ENCODE assay signal across 12 cellular contexts in genomic region chr5:177098103-177098771, GRCh38. TPM values are rescaled to one million over a fixed set of nuclear protein-coding genes. Genes with fewer than 3 reads are reported as not detected.
DNase-seq lines count a peak whose midpoint lies in the region; ATAC-seq, FAIRE-seq and TF ChIP-seq lines count a peak whose summit lies in the region.
"Had no signal": no experiment of that assay in that cellular context is flagged by ENCODE, and none has a peak within 500 bp of the region (broad histone marks: within the 10 kb centered on the region; RNA-seq: fewer than 3 reads in every experiment).

No MANE protein-coding gene starts in this region.

- BruUV-seq in HepG2 (replicated peaks; lab: Mats Ljungman, UMichigan) = no TSS peak

- FAIRE-seq in HepG2 (lab: Jason Lieb, UNC) = no peak

- DNase-seq in DMS 273 (lab: John Stamatoyannopoulos, UW; ENCODE audit: unreplicated experiment) (peak; percentile 64), DMS 273 treated with DMSO at 0.1 percent for 48 hours (lab: John Stamatoyannopoulos, UW) (no peak), body of pancreas (no peak), HepG2 (ENCODE audit: low spot score) (no peak), stomach (no peak), dermis blood vessel endothelial cell (no peak), NOMO-1 treated with DMSO at 0.1 percent for 48 hours (lab: John Stamatoyannopoulos, UW; ENCODE audit: unreplicated experiment) (no peak)
- DNase-seq: activated T-cell treated with anti-CD3 and anti-CD28 coated beads, Interleukin-2, amount 50 U/mL, for 4 hours; NCI-H1436 had no signal

- peaks cover 61% of the 10 kb centered on the region for H3K4me1 ChIP-seq in body of pancreas
- H3K4me1 ChIP-seq in HepG2 (ENCODE audit: insufficient read depth, low read length) = peaks cover 95% of the 10 kb centered on the region
- peaks cover 11 to 42% (median 34%) of the 10 kb centered on the region in 4 donors for H3K4me1 ChIP-seq in stomach

- in situ Hi-C loops in HepG2 (cut with HindIII; ENCODE audit: extremely low pct_ligation_motif_present, low pct_unique_long_range_greater_than_20kb) = no loop called here

- H3K27me3 ChIP-seq in body of pancreas (no peaks in the 10 kb centered on the region), HepG2 (ENCODE audit: control insufficient read depth in 1 of 2, insufficient read depth in 2 of 2, low read length in 2 of 2) (no peaks in the 10 kb centered on the region), stomach (peaks cover 0 to 12% (median 0%) of the 10 kb centered on the region in 3 donors)

- peaks cover 0 to 9% of the 10 kb centered on the region in 2 donors for H3K36me3 ChIP-seq in body of pancreas (replicated peaks in 1 of 2; ENCODE audit: insufficient read depth in 1 of 2, low read depth in 2 of 2)
- peaks cover 8 to 23% of the 10 kb centered on the region in 2 experiments; a peak in 4 of 5 replicates for H3K36me3 ChIP-seq in HepG2 (replicated peaks in 1 of 2; ENCODE audit: control insufficient read depth in 1 of 2, insufficient read depth in 2 of 2, low read length in 2 of 2)
- peaks cover 0 to 9% (median 4%) of the 10 kb centered on the region in 4 donors for H3K36me3 ChIP-seq in stomach
- H3K36me3 ChIP-seq: esophagus muscularis mucosa had no signal

- TF ChIP-seq POLR2A in body of pancreas (IDR thresholded peaks at IDR 0.05) = no peak
- no peak; a peak in 1 of 4 replicates for TF ChIP-seq POLR2A in HepG2 (IDR thresholded peaks at IDR 0.05; ENCODE audit: insufficient read depth in 1 of 2, low read depth in 2 of 2, low read length in 2 of 2)
- no peak for TF ChIP-seq POLR2A in stomach (IDR thresholded peaks at IDR 0.05)

- TF ChIP-seq EP300 in HepG2 (IDR thresholded peaks at IDR 0.05; ENCODE audit: low read depth in 2 of 2, low read length in 2 of 2) = no peak
- no peak for TF ChIP-seq EP300 in HepG2 (CRISPR knock-in tag; IDR thresholded peaks at IDR 0.05; ENCODE audit: borderline replicate concordance)
- TF ChIP-seq EP300 in stomach (IDR thresholded peaks at IDR 0.05) = no peak

- CTCF ChIA-PET in HepG2 (lab: Yijun Ruan, JAX; ENCODE audit: low intra/inter-chr PET ratio, low total read pairs) = no interaction called here

- no peak for TF ChIP-seq RAD21 in HepG2 (CRISPR knock-in tag; IDR thresholded peaks at IDR 0.05)

- 63 to 71% methylated on average over 6 to 18 of the region's 19 CpGs for WGBS in body of pancreas, 2 donors
- WGBS in HepG2 (ENCODE audit: low lambda C conversion rate) = 94% methylated on average over 2 of the region's 19 CpGs
- 56 to 69% (median 65%) methylated on average over 5 to 19 of the region's 19 CpGs for WGBS in stomach, 5 donors

- TF ChIP-seq CTCF in body of pancreas (IDR thresholded peaks at IDR 0.05) (no peak), HepG2 (CRISPR knock-in tag; IDR thresholded peaks at IDR 0.05) (peak; percentile 35), stomach (IDR thresholded peaks at IDR 0.05) (no peak)

- H3K4me3 ChIP-seq in body of pancreas = no peak overlapping the region
- no peak overlapping the region for H3K4me3 ChIP-seq in HepG2 (replicated peaks in 1 of 3; ENCODE audit: insufficient read depth in 1 of 3, low read depth in 2 of 3, low read length in 3 of 3)
- no peak overlapping the region for H3K4me3 ChIP-seq in stomach
- H3K4me3 ChIP-seq: esophagus muscularis mucosa had no signal

- H2AFZ ChIP-seq in HepG2 (ENCODE audit: low read length) = no peak overlapping the region

- H3K27ac ChIP-seq in body of pancreas = peak overlapping the region in 3 of 4 donors; percentile 21 to 53 (median 41)
- H3K27ac ChIP-seq in HepG2 (ENCODE audit: extremely low read length, insufficient read depth, low read length) = peak overlapping the region; percentile 54
- H3K27ac ChIP-seq in stomach = peak overlapping the region; percentile 29 to 73 (median 56)
- H3K27ac ChIP-seq: 22Rv1, esophagus muscularis mucosa had no signal

- POLR2A ChIA-PET in HepG2 (lab: Yijun Ruan, JAX) = interaction anchor here (1.1 to 6.0 kb wide), 5 partner anchors 10 to 27 kb away, joined by 4 to 231 read pairs (median 6); partner anchors contain the start of gene FGFR4

- intact Hi-C loops in body of pancreas (cut with DNase I) = loop anchor here (10.0 kb wide), 1 partner anchor 443 kb away; no protein-coding TSS in a partner anchor
- intact Hi-C loops in HepG2 (cut with micrococcal nuclease; ENCODE audit: unreplicated experiment) = no loop called here
- intact Hi-C loops in stomach (cut with DNase I; ENCODE audit: low total_unique reads) = no loop called here

- H3K9ac ChIP-seq in HepG2 (ENCODE audit: insufficient read depth, low read depth, low read length) = peak overlapping the region; percentile 18; the same call in 1 of the 2 replicates

- H3K9me3 ChIP-seq in body of pancreas = no peaks in the 10 kb centered on the region
- H3K9me3 ChIP-seq in HepG2 (ENCODE audit: low read length) = no peaks in the 10 kb centered on the region
- H3K9me3 ChIP-seq in stomach = no peaks in the 10 kb centered on the region
- H3K9me3 ChIP-seq: esophagus muscularis mucosa had no signal

- no peak overlapping the region for H3K4me2 ChIP-seq in HepG2 (ENCODE audit: low read depth, low read length)

- H3K79me2 ChIP-seq in HepG2 (ENCODE audit: insufficient read depth, low read length) = no peaks in the 10 kb centered on the region

- no peak for ATAC-seq in body of pancreas
- ATAC-seq in HepG2 = peak; percentile 4
- ATAC-seq in GM21515 (IDR thresholded peaks at IDR 0.05; ENCODE audit: unreplicated experiment) = no peak
- ATAC-seq: activated T-cell treated with anti-CD3 and anti-CD28 coated beads, Interleukin-2, amount 50 U/mL, for 4 hours had no signal

- peaks cover 5% of the 10 kb centered on the region for H4K20me1 ChIP-seq in HepG2 (ENCODE audit: insufficient read depth, low read length)

TF ChIP-seq in HepG2, 621 proteins besides CTCF, POLR2A, EP300 and RAD21 (continues in another document):
- 0 out of 2 replicates have a peak, but pooled peaks have one; percentile 18 for TF ChIP-seq PHF20 (CRISPR knock-in tag; IDR thresholded peaks at IDR 0.05)

RNA-seq across cellular contexts. Expression of gene FGFR4, which starts 11.5 kb away (rescaled TPM):
- 10 to 100 TPM; 33.7 to 63.9 TPM for total RNA-seq in body of pancreas
- total RNA-seq in HepG2 (2016; rRNA removed; fragmentation: Illumina TruSeq; extraction: Trizol) = 109 and 219 TPM in 2 replicates
- 52.3 and 56.4 TPM in 2 replicates for total RNA-seq in HepG2 (2016; cell fraction: cytosol; rRNA removed; fragmentation: Illumina TruSeq; extraction: Trizol; ENCODE audit: low read depth)
- 90.0 and 222 TPM in 2 replicates for total RNA-seq in HepG2 (2016; cell fraction: insoluble cytoplasmic fraction; rRNA removed; fragmentation: Illumina TruSeq; extraction: Trizol)
- 106 and 116 TPM in 2 replicates for total RNA-seq in HepG2 (2016; cell fraction: membrane; rRNA removed; fragmentation: Illumina TruSeq; extraction: Trizol)
- total RNA-seq in HepG2 (2016; cell fraction: nucleus; rRNA removed; fragmentation: Illumina TruSeq; extraction: Trizol) = 196 and 244 TPM in 2 replicates
- polyA plus RNA-seq in HepG2 (2011; rRNA removed) = 129 and 188 TPM in 2 replicates
- 134 and 208 TPM in 2 replicates for polyA plus RNA-seq in HepG2 (2011; cell fraction: cytosol; rRNA removed)
- polyA plus RNA-seq in HepG2 (2011; cell fraction: nucleus; rRNA removed) = 419 and 525 TPM in 2 replicates
- polyA plus RNA-seq in HepG2 (2012) = 133 and 146 TPM in 2 replicates
- 42.6 and 44.6 TPM in 2 replicates for polyA plus RNA-seq in HepG2 (2016; cell fraction: cytosol; fragmentation: Illumina TruSeq; extraction: Trizol; ENCODE audit: low read depth)
- polyA plus RNA-seq in HepG2 (2016; cell fraction: insoluble cytoplasmic fraction; fragmentation: Illumina TruSeq; extraction: Trizol; ENCODE audit: low read depth) = 85.7 and 113 TPM in 2 replicates
- 86.4 and 98.3 TPM in 2 replicates for polyA plus RNA-seq in HepG2 (2016; cell fraction: membrane; fragmentation: Illumina TruSeq; extraction: Trizol; ENCODE audit: low read depth)
- polyA plus RNA-seq in HepG2 (2016; cell fraction: nucleus; fragmentation: Illumina TruSeq; extraction: Trizol; ENCODE audit: insufficient read depth, low read depth) = 453 and 457 TPM in 2 replicates
- polyA minus RNA-seq in HepG2 (2011; rRNA and poly(A)+ RNA removed; ENCODE audit: low replicate concordance) = 8.0 and 375 TPM in 2 replicates
- 121 and 152 TPM in 2 replicates for polyA minus RNA-seq in HepG2 (2011; cell fraction: cytosol; rRNA and poly(A)+ RNA removed)
- polyA minus RNA-seq in HepG2 (2011; cell fraction: nucleus; rRNA and poly(A)+ RNA removed) = 148 and 160 TPM in 2 replicates
- 100 to 1,000 TPM in 1 of 5 donors, 10 to 100 TPM in 3, 1 to 10 TPM in 1; 4.1 to 145 (median 11.0) TPM for total RNA-seq in stomach
- 10 to 100 TPM in 2 of 3 donors, 1 to 10 TPM in 1; 5.2 to 17.0 (median 15.9) TPM for polyA plus RNA-seq in stomach
- total RNA-seq in dermis blood vessel endothelial cell = 2.6 and 8.1 TPM in 2 replicates

RNA-seq across cellular contexts. Expression of gene NSD1, which starts 35.3 kb away (rescaled TPM):
- total RNA-seq in body of pancreas (10 to 100 TPM; 29.8 to 32.0 TPM), HepG2 (2016; rRNA removed; fragmentation: Illumina TruSeq; extraction: Trizol) (0.09 and 0.18 TPM in 2 replicates), stomach (10 to 100 TPM; 17.5 to 69.9 (median 40.0) TPM), dermis blood vessel endothelial cell (48.7 and 64.7 TPM in 2 replicates)
- total RNA-seq in HepG2 (2016; cell fraction: cytosol; rRNA removed; fragmentation: Illumina TruSeq; extraction: Trizol; ENCODE audit: low read depth) = under 0.01 TPM in 1 of 2 replicates, not detected in the other
- 0.04 and 0.09 TPM in 2 replicates for total RNA-seq in HepG2 (2016; cell fraction: insoluble cytoplasmic fraction; rRNA removed; fragmentation: Illumina TruSeq; extraction: Trizol)
- 0.10 and 0.12 TPM in 2 replicates for total RNA-seq in HepG2 (2016; cell fraction: membrane; rRNA removed; fragmentation: Illumina TruSeq; extraction: Trizol)
- total RNA-seq in HepG2 (2016; cell fraction: nucleus; rRNA removed; fragmentation: Illumina TruSeq; extraction: Trizol) = 0.16 and 0.19 TPM in 2 replicates
- polyA plus RNA-seq in HepG2 (2011; rRNA removed) (0.01 and 0.05 TPM in 2 replicates), stomach (1 to 10 TPM; 5.1 to 6.9 (median 5.9) TPM)
- polyA plus RNA-seq in HepG2 (2011; cell fraction: cytosol; rRNA removed) = under 0.01 and 0.01 TPM in 2 replicates
- polyA plus RNA-seq in HepG2 (2011; cell fraction: nucleus; rRNA removed) = 0.06 and 0.09 TPM in 2 replicates
- 0.01 TPM in 1 of 2 replicates, not detected in the other for polyA plus RNA-seq in HepG2 (2012)
- polyA plus RNA-seq in HepG2 (2016; cell fraction: cytosol; fragmentation: Illumina TruSeq; extraction: Trizol; ENCODE audit: low read depth) = not detected in 2 replicates
- polyA plus RNA-seq in HepG2 (2016; cell fraction: insoluble cytoplasmic fraction; fragmentation: Illumina TruSeq; extraction: Trizol; ENCODE audit: low read depth) = not detected in 2 replicates
- polyA plus RNA-seq in HepG2 (2016; cell fraction: membrane; fragmentation: Illumina TruSeq; extraction: Trizol; ENCODE audit: low read depth) = not detected in 2 replicates
- 0.07 and 0.29 TPM in 2 replicates for polyA plus RNA-seq in HepG2 (2016; cell fraction: nucleus; fragmentation: Illumina TruSeq; extraction: Trizol; ENCODE audit: insufficient read depth, low read depth)
- 0.12 and 50.5 TPM in 2 replicates for polyA minus RNA-seq in HepG2 (2011; rRNA and poly(A)+ RNA removed; ENCODE audit: low replicate concordance)
- 0.10 and 0.26 TPM in 2 replicates for polyA minus RNA-seq in HepG2 (2011; cell fraction: cytosol; rRNA and poly(A)+ RNA removed)
- 0.12 and 0.52 TPM in 2 replicates for polyA minus RNA-seq in HepG2 (2011; cell fraction: nucleus; rRNA and poly(A)+ RNA removed)

Comparison
In these comparisons a context has a peak if more than half of its experiments do, and no peak if none do; other contexts are left out.
1. RNA of gene NSD1, which starts 35.3 kb away (total RNA-seq): 48.7 to 64.7 TPM in dermis blood vessel endothelial cell, 17.5 to 69.9 TPM in stomach and 29.8 to 32.0 TPM in body of pancreas; under 0.01 to 0.19 TPM in HepG2; every median in the first group is over 10 times any median in the second.
2. Peak in every context shown above with its lines, with median percentiles within 50 percentile points of each other: H3K27ac ChIP-seq.